Comparison of ENCODE assay signal across 15 cellular contexts in genomic region chr1:230964896-230965295, GRCh38. TPM values are rescaled to one million over a fixed set of nuclear protein-coding genes. Genes with fewer than 3 reads are reported as not detected.
DNase-seq lines count a peak whose midpoint lies in the region; ATAC-seq and TF ChIP-seq lines count a peak whose summit lies in the region.
"Had no signal": no experiment of that assay in that cellular context is flagged by ENCODE, and none has a peak within 500 bp of the region (broad histone marks: within the 10 kb centered on the region; RNA-seq: fewer than 3 reads in every experiment).

No MANE protein-coding gene starts in this region.

- H3K36me3 Mint-ChIP-seq in central memory CD8-positive, alpha-beta T cell (ENCODE audit: insufficient read depth): peaks cover 10% of the 10 kb centered on the region
- H3K36me3 Mint-ChIP-seq in immature natural killer cell: peaks cover 0 to 5% (median 5%) of the 10 kb centered on the region in 3 donors
- peaks cover 38% of the 10 kb centered on the region for H3K36me3 Mint-ChIP-seq in stimulated activated memory B cell treated with anti-CD40 and anti-IgM and Interleukin-4, amounts not matched to agents 10 μg/mL and 1 μg/mL and 100 μg/mL, for 72 hours

- H3K4me1 ChIP-seq in liver (ENCODE audit: control insufficient read depth in 4 of 4, insufficient read depth in 4 of 4, low read length in 3 of 4): peaks cover 3 to 16% (median 8%) of the 10 kb centered on the region in 4 donors

- H3K4me1 Mint-ChIP-seq in central memory CD8-positive, alpha-beta T cell: peaks cover 62% of the 10 kb centered on the region
- peaks cover 59 to 85% of the 10 kb centered on the region in 2 donors for H3K4me1 Mint-ChIP-seq in immature natural killer cell
- peaks cover 42% of the 10 kb centered on the region for H3K4me1 Mint-ChIP-seq in stimulated activated memory B cell treated with anti-CD40 and anti-IgM and Interleukin-4, amounts not matched to agents 10 μg/mL and 1 μg/mL and 100 μg/mL, for 72 hours

- TF ChIP-seq CTCF in liver (IDR thresholded peaks at IDR 0.05; ENCODE audit: low read depth, low read length, missing input control) (no peak), brain microvascular endothelial cell (IDR thresholded peaks at IDR 0.05; ENCODE audit: low read depth, low read length, missing control alignments) (no peak)

- DNase-seq in central memory CD8-positive, alpha-beta T cell (ENCODE audit: low spot score in 2 of 2): no peak
- DNase-seq in immature natural killer cell (no peak), NCI-H1694 (lab: John Stamatoyannopoulos, UW) (no peak), brain microvascular endothelial cell (no peak)
- no peak for DNase-seq in activated CD4-positive, alpha-beta T cell treated with anti-CD3 and anti-CD28 coated beads for 1 hour
- DNase-seq: C1 segment of cervical spinal cord; Caco-2; CD4-positive, alpha-beta memory T cell; DMS153; DND-41; GM23248; H7; HCEC 1CT had no signal

- H3K4me3 ChIP-seq in liver (ENCODE audit: low read depth in 1 of 3, low read length in 3 of 3): no peak overlapping the region
- H3K4me3 ChIP-seq in brain microvascular endothelial cell (ENCODE audit: low read depth, low read length): no peak overlapping the region
- H3K4me3 ChIP-seq: GM23248 had no signal

- H3K27ac ChIP-seq in liver (ENCODE audit: low read depth in 1 of 2, low read length in 2 of 2): no peak overlapping the region
- H3K27ac ChIP-seq in brain microvascular endothelial cell: no peak overlapping the region
- H3K27ac ChIP-seq: GM23248 had no signal

- peak in 1 of 2 donors; percentile 18 for TF ChIP-seq RAD21 in liver (IDR thresholded peaks at IDR 0.05)

- no peaks in the 10 kb centered on the region for H3K27me3 ChIP-seq in liver (ENCODE audit: control insufficient read depth in 4 of 4, insufficient read depth in 4 of 4, low read length in 3 of 4)
- no peaks in the 10 kb centered on the region for H3K27me3 ChIP-seq in brain microvascular endothelial cell (replicated peaks)

- H3K9me3 ChIP-seq in liver (ENCODE audit: control insufficient read depth in 4 of 4, low read length in 3 of 4): no peaks in the 10 kb centered on the region

- H3K36me3 ChIP-seq in liver (ENCODE audit: control insufficient read depth in 4 of 4, insufficient read depth in 3 of 4, low read depth in 1 of 4, low read length in 3 of 4): peaks cover 0 to under 1% (median 0%) of the 10 kb centered on the region in 4 donors
- no peaks in the 10 kb centered on the region for H3K36me3 ChIP-seq in brain microvascular endothelial cell (replicated peaks)

- 20% methylated on average over 2 of the region's 2 CpGs for WGBS in liver

- no peak for ATAC-seq in central memory CD8-positive, alpha-beta T cell (replicated peaks; ENCODE audit: extremely low read depth, poor library complexity, severe bottlenecking)
- no peak for ATAC-seq in stimulated activated memory B cell treated with anti-CD40 and anti-IgM and Interleukin-4, amounts not matched to agents 10 μg/mL and 1 μg/mL and 100 μg/mL, for 72 hours

- H3K27ac Mint-ChIP-seq in central memory CD8-positive, alpha-beta T cell (ENCODE audit: low read depth): peak overlapping the region; percentile 4
- peak overlapping the region in 4 of 6 donors; percentile 11 to 51 (median 22) for H3K27ac Mint-ChIP-seq in immature natural killer cell
- peak overlapping the region; percentile 55 for H3K27ac Mint-ChIP-seq in stimulated activated memory B cell treated with anti-CD40 and anti-IgM and Interleukin-4, amounts not matched to agents 10 μg/mL and 1 μg/mL and 100 μg/mL, for 72 hours

- no peaks in the 10 kb centered on the region for H3K9me3 Mint-ChIP-seq in central memory CD8-positive, alpha-beta T cell
- no peaks in the 10 kb centered on the region for H3K9me3 Mint-ChIP-seq in immature natural killer cell
- no peaks in the 10 kb centered on the region for H3K9me3 Mint-ChIP-seq in stimulated activated memory B cell treated with anti-CD40 and anti-IgM and Interleukin-4, amounts not matched to agents 10 μg/mL and 1 μg/mL and 100 μg/mL, for 72 hours
- H3K9me3 Mint-ChIP-seq: CD4-positive, alpha-beta memory T cell had no signal

- H3K4me3 Mint-ChIP-seq in central memory CD8-positive, alpha-beta T cell: no peak overlapping the region
- H3K4me3 Mint-ChIP-seq in immature natural killer cell: no peak overlapping the region
- no peak overlapping the region for H3K4me3 Mint-ChIP-seq in stimulated activated memory B cell treated with anti-CD40 and anti-IgM and Interleukin-4, amounts not matched to agents 10 μg/mL and 1 μg/mL and 100 μg/mL, for 72 hours
- H3K4me3 Mint-ChIP-seq: CD4-positive, alpha-beta memory T cell had no signal

- no peaks in the 10 kb centered on the region for H3K27me3 Mint-ChIP-seq in central memory CD8-positive, alpha-beta T cell
- no peaks in the 10 kb centered on the region for H3K27me3 Mint-ChIP-seq in immature natural killer cell (ENCODE audit: low read depth in 3 of 3)
- no peaks in the 10 kb centered on the region for H3K27me3 Mint-ChIP-seq in stimulated activated memory B cell treated with anti-CD40 and anti-IgM and Interleukin-4, amounts not matched to agents 10 μg/mL and 1 μg/mL and 100 μg/mL, for 72 hours
- H3K27me3 Mint-ChIP-seq: CD4-positive, alpha-beta memory T cell had no signal

- H3K9ac ChIP-seq in liver (ENCODE audit: low read depth in 1 of 2, low read length in 2 of 2): no peak overlapping the region
- H3K9ac ChIP-seq: GM23248 had no signal

- in situ Hi-C loops in brain microvascular endothelial cell (cut with HindIII; ENCODE audit: low pct_ligation_motif_present, low sequenced_read_pairs): no loop called here

TF ChIP-seq in liver, 16 proteins besides CTCF, POLR2A, EP300 and RAD21:
- TF ChIP-seq MAX (IDR thresholded peaks at IDR 0.05) (no peak), YY1 (IDR thresholded peaks at IDR 0.05) (peak; percentile 32), FOXA1 (IDR thresholded peaks at IDR 0.05) (no peak), GABPA (IDR thresholded peaks at IDR 0.05 in 1 of 2, conservative IDR thresholded peaks at IDR 0.05 in 1 of 2) (no peak), HNF4A (conservative IDR thresholded peaks at IDR 0.05) (peak; percentile 25)

RNA-seq across cellular contexts. Expression of gene TTC13, which starts 13.8 kb away (rescaled TPM):
- polyA plus RNA-seq in immature natural killer cell (10 to 100 TPM; 11.5 to 23.5 (median 15.9) TPM), liver (1 to 10 TPM; 2.6 to 3.3 TPM)
- total RNA-seq in liver: 10 to 100 TPM; 10.2 to 17.5 TPM

RNA-seq across cellular contexts. Expression of gene ARV1, which starts 14.0 kb away (rescaled TPM):
- polyA plus RNA-seq in immature natural killer cell: 10 to 100 TPM; 19.6 to 28.5 (median 24.4) TPM
- total RNA-seq in liver: 10 to 100 TPM; 13.4 to 15.9 TPM
- 10 to 100 TPM; 11.4 to 18.9 TPM for polyA plus RNA-seq in liver

Comparison
In these comparisons a context has a peak if more than half of its experiments do, and no peak if none do; other contexts are left out.
1. H3K27ac Mint-ChIP-seq: peak in every context shown above with its lines; median percentile 55 in stimulated activated memory B cell treated with anti-CD40 and anti-IgM and Interleukin-4, amounts not matched to agents 10 μg/mL and 1 μg/mL and 100 μg/mL, for 72 hours; 22 in immature natural killer cell; 4 in central memory CD8-positive, alpha-beta T cell.